Comparison of ENCODE assay signal across 18 cellular contexts in the genomic region with DNA sequence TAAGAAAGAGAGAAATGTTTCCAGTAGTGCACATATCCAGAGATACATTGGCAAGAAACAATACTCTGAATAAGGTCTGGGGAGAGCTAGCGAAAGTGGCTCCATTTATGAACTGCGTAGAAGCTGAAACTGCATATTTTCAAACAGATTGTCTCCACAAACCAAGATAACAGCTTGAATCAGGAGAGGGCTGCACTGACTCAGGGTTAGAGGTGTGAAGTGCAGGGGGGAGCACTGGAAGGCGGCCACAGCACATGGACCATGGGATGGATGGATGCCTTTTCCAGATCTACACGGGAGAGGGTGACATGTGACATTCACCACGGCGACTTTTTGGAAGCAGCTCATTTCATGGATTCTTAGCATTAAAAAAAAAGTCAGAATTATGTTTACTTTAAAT.
A peak's percentile ranks its signal among the peaks of the same experiment; 100 is the strongest.
DNase-seq lines count a peak whose midpoint lies in the region; ATAC-seq, FAIRE-seq and TF ChIP-seq lines count a peak whose summit lies in the region.
"Had no signal": no experiment of that assay in that cellular context is flagged by ENCODE, and none has a peak within 500 bp of the region (broad histone marks: within the 10 kb centered on the region; RNA-seq: fewer than 3 reads in every experiment).

No MANE protein-coding gene starts in this region.

- H3K9ac ChIP-seq in astrocyte (ENCODE audit: low read length): no peak overlapping the region

- H3K79me2 ChIP-seq in astrocyte (ENCODE audit: insufficient read depth, low read length): no peaks in the 10 kb centered on the region

- H3K27ac ChIP-seq in astrocyte (ENCODE audit: low read depth, low read length): no peak overlapping the region
- H3K27ac ChIP-seq: C4-2B had no signal

- H2AFZ ChIP-seq in astrocyte (ENCODE audit: low read depth, low read length): no peak overlapping the region

- H3K4me3 Mint-ChIP-seq in astrocyte (ENCODE audit: unreplicated experiment): no peak overlapping the region
- no peak overlapping the region for H3K4me3 Mint-ChIP-seq in activated T-cell treated with anti-CD3 and anti-CD28 coated beads, Interleukin-2, amount 50 U/mL, for 72 hours
- H3K4me3 Mint-ChIP-seq: CD4-positive, alpha-beta T cell had no signal

- no peaks in the 10 kb centered on the region for H3K36me3 Mint-ChIP-seq in astrocyte (ENCODE audit: low read depth, unreplicated experiment)
- peaks cover 16 to 49% of the 10 kb centered on the region in 2 donors for H3K36me3 Mint-ChIP-seq in activated T-cell treated with anti-CD3 and anti-CD28 coated beads, Interleukin-2, amount 50 U/mL, for 72 hours (ENCODE audit: insufficient read depth in 2 of 2)

- no peak for ATAC-seq in GM21529 (IDR thresholded peaks at IDR 0.05; ENCODE audit: unreplicated experiment)
- ATAC-seq in GM21367 (IDR thresholded peaks at IDR 0.05; ENCODE audit: unreplicated experiment): no peak
- ATAC-seq in activated T-cell treated with anti-CD3 and anti-CD28 coated beads, Interleukin-2, amount 50 U/mL, for 72 hours (replicated peaks in 1 of 2): no peak
- ATAC-seq: GM12878, HepG2 had no signal

- FAIRE-seq in astrocyte (lab: Jason Lieb, UNC): no peak
- FAIRE-seq: A204.1, GM12878, H1, HepG2 had no signal

- H3K4me2 ChIP-seq in astrocyte (ENCODE audit: low read length): no peak overlapping the region

- no peak for TF ChIP-seq CTCF in astrocyte (IDR thresholded peaks at IDR 0.05; ENCODE audit: insufficient read depth, low read depth, low read length)
- TF ChIP-seq CTCF in fibroblast of the aortic adventitia (IDR thresholded peaks at IDR 0.05; ENCODE audit: insufficient read depth, low read length): no peak

- no peak overlapping the region for H3K4me3 ChIP-seq in astrocyte (ENCODE audit: insufficient read depth, low read depth, low read length)
- no peak overlapping the region for H3K4me3 ChIP-seq in fibroblast of the aortic adventitia (ENCODE audit: low read depth, low read length)
- H3K4me3 ChIP-seq: GM12878, HAP-1 had no signal

- H3K27ac Mint-ChIP-seq in astrocyte (ENCODE audit: unreplicated experiment): no peak overlapping the region
- no peak overlapping the region for H3K27ac Mint-ChIP-seq in activated T-cell treated with anti-CD3 and anti-CD28 coated beads, Interleukin-2, amount 50 U/mL, for 72 hours
- H3K27ac Mint-ChIP-seq: CD4-positive, alpha-beta T cell had no signal

- H3K9me3 Mint-ChIP-seq in astrocyte (ENCODE audit: unreplicated experiment): peaks cover 2% of the 10 kb centered on the region
- H3K9me3 Mint-ChIP-seq in activated T-cell treated with anti-CD3 and anti-CD28 coated beads, Interleukin-2, amount 50 U/mL, for 72 hours: peaks cover 19 to 21% of the 10 kb centered on the region in 2 donors

- H3K4me1 ChIP-seq in astrocyte (ENCODE audit: insufficient read depth, low read length): no peaks in the 10 kb centered on the region
- H3K4me1 ChIP-seq: HAP-1 had no signal

- H3K4me1 Mint-ChIP-seq in astrocyte (ENCODE audit: low read depth, unreplicated experiment): no peaks in the 10 kb centered on the region
- H3K4me1 Mint-ChIP-seq in activated T-cell treated with anti-CD3 and anti-CD28 coated beads, Interleukin-2, amount 50 U/mL, for 72 hours (ENCODE audit: low read depth): peaks cover 34% of the 10 kb centered on the region

- no peaks in the 10 kb centered on the region for H3K36me3 ChIP-seq in astrocyte (ENCODE audit: insufficient read depth, low read length)
- H3K36me3 ChIP-seq: HAP-1 had no signal

- peak; percentile 36 for DNase-seq in SK-N-DZ (ENCODE audit: low spot score)
- peak; percentile 14 for DNase-seq in astrocyte (ENCODE audit: low read depth)
- DNase-seq in fibroblast of the aortic adventitia (ENCODE audit: low read depth): peak; percentile 33
- DNase-seq in SW480 (ENCODE audit: low spot score): no peak
- no peak for DNase-seq in activated T-cell treated with anti-CD3 and anti-CD28 coated beads, Interleukin-2, amount 50 U/mL, for 72 hours
- DNase-seq: ACHN; Calu3; CD4-positive, alpha-beta T cell; DMS79 treated with DMSO at 0.1 percent for 48 hours; KG1 had no signal

- H4K20me1 ChIP-seq in astrocyte (ENCODE audit: insufficient read depth, low read length): no peaks in the 10 kb centered on the region

- H3K27me3 ChIP-seq in astrocyte (ENCODE audit: insufficient read depth, low read length): no peaks in the 10 kb centered on the region

- no peaks in the 10 kb centered on the region for H3K27me3 Mint-ChIP-seq in astrocyte (ENCODE audit: low read depth, unreplicated experiment)
- H3K27me3 Mint-ChIP-seq in activated T-cell treated with anti-CD3 and anti-CD28 coated beads, Interleukin-2, amount 50 U/mL, for 72 hours (ENCODE audit: low read depth): no peaks in the 10 kb centered on the region
- H3K27me3 Mint-ChIP-seq: CD4-positive, alpha-beta T cell had no signal

- H3K9me3 ChIP-seq in astrocyte (ENCODE audit: insufficient read depth, low read depth, low read length): no peaks in the 10 kb centered on the region
- H3K9me3 ChIP-seq: HAP-1 had no signal

Comparison
In these comparisons a context has a peak if more than half of its experiments do, and no peak if none do; other contexts are left out.
1. DNase-seq: peak in SK-N-DZ (single experiment), astrocyte (single experiment) and fibroblast of the aortic adventitia (single experiment); none in SW480 (single experiment) and activated T-cell treated with anti-CD3 and anti-CD28 coated beads, Interleukin-2, amount 50 U/mL, for 72 hours (0 of 2).